In the genomic region with DNA sequence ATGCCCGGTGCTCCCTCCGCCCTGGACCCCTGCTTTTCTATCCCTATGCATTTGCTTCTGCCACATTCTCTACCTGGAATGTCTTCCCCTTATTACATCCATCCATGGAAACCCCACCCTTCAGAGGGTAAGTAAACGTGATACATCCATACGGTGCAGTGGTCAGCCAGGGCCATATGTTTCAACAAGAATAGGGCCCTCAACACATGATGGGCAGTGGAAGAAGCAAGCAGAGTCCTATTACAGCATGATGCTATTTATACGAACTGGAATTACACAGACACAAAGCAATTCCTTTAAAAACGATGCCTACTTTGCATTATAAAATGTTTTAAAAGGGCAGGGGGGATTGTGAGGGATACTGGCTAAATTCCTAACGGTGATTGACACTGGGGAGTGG, we compare ENCODE assay signal across 23 cellular contexts.
"Had no signal": no experiment of that assay in that cellular context is flagged by ENCODE, and none has a peak within 500 bp of the region (broad histone marks: within the 10 kb centered on the region; RNA-seq: fewer than 3 reads in every experiment).

No MANE protein-coding gene starts in this region.

- H3K4me3 ChIP-seq: breast epithelium, MG63, Peyer's patch, SJCRH30 had no signal

- H3K4me2 ChIP-seq: KMS-11, SK-N-SH had no signal

- H3K9ac ChIP-seq: KMS-11, SK-N-SH had no signal

- ATAC-seq: activated CD8-positive, alpha-beta memory T cell treated with anti-CD3 and anti-CD28 coated beads, Interleukin-2, amount 10 ng/mL, durations not matched to agents 7 days and 5 days had no signal

- H3K9me3 ChIP-seq: breast epithelium, MG63, Peyer's patch, SJCRH30, SK-N-SH had no signal

- H3K36me3 ChIP-seq: breast epithelium, SJCRH30 had no signal

- DNase-seq: activated CD4-positive, alpha-beta T cell treated with anti-CD3 and anti-CD28 coated beads for 4 hours; activated CD8-positive, alpha-beta memory T cell treated with anti-CD3 and anti-CD28 coated beads, Interleukin-2, amount 10 ng/mL, durations not matched to agents 7 days and 5 days; activated effector memory CD4-positive, alpha-beta T cell treated with Interleukin-2 at 50 U/mL for 16 hours; activated naive CD4-positive, alpha-beta T cell; activated T-cell treated with anti-CD3 and anti-CD28 coated beads, Interleukin-2, amount 50 U/mL, for 24 hours; aorta; central memory CD4-positive, alpha-beta T cell; MG63; NCI-H1105; NCI-H1436; NCI-H1694 treated with DMSO at 0.1 percent for 48 hours; NCI-H2029 treated with DMSO at 0.1 percent for 48 hours; NCI-H510A treated with DMSO at 0.1 percent for 48 hours; NCI-H69; NK-92 treated with Interleukin-12 subunit alpha and Interleukin-12 subunit beta, amount 100 ng/mL, for 24 hours; Peyer's patch; Right ventricle myocardium superior; T-helper 1 cell had no signal

- H3K27ac ChIP-seq: breast epithelium, KMS-11, Peyer's patch, RWPE1, SJCRH30 had no signal

- H3K4me1 ChIP-seq: breast epithelium, Peyer's patch had no signal

- H3K27me3 ChIP-seq: breast epithelium, MG63, Peyer's patch, SJCRH30 had no signal
